In genomic region chr2:42113427-42113826, GRCh38 we compare ENCODE assay signal across 22 cellular contexts.
"Had no signal": no experiment of that assay in that cellular context is flagged by ENCODE, and none has a peak within 500 bp of the region (broad histone marks: within the 10 kb centered on the region; RNA-seq: fewer than 3 reads in every experiment).

No MANE protein-coding gene starts in this region.

- H3K4me3 Mint-ChIP-seq: activated CD4-positive, alpha-beta memory T cell treated with anti-CD3 and anti-CD28 coated beads, Interleukin-2, amount 10 ng/mL, durations not matched to agents 7 days and 5 days; activated CD4-positive, alpha-beta T cell treated with anti-CD3 and anti-CD28 coated beads for 36 hours; activated naive CD8-positive, alpha-beta T cell treated with anti-CD3 and anti-CD28 coated beads, Interleukin-2, amount 10 ng/mL, durations not matched to agents 7 days and 5 days; T-helper 17 cell had no signal

- H3K36me3 ChIP-seq: adrenal gland, breast epithelium had no signal

- ATAC-seq: activated CD4-positive, alpha-beta T cell treated with anti-CD3 and anti-CD28 coated beads for 36 hours; T-helper 17 cell had no signal

- H3K27ac ChIP-seq: adrenal gland, breast epithelium, VCaP had no signal

- DNase-seq: activated CD4-positive, alpha-beta memory T cell treated with anti-CD3 and anti-CD28 coated beads, Interleukin-2, amount 10 ng/mL, durations not matched to agents 7 days and 5 days; activated CD4-positive, alpha-beta T cell treated with anti-CD3 and anti-CD28 coated beads for 36 hours; activated CD4-positive, alpha-beta T cell treated with anti-CD3 and anti-CD28 coated beads, Interleukin-2, amount 50 U/mL, for 1 hour; activated CD8-positive, alpha-beta memory T cell treated with anti-CD3 and anti-CD28 coated beads, Interleukin-2, amount 50 U/mL, for 4 hours; activated naive CD4-positive, alpha-beta T cell treated with anti-CD3 and anti-CD28 coated beads, Interleukin-2, amount 50 U/mL, for 16 hours; activated naive CD8-positive, alpha-beta T cell treated with anti-CD3 and anti-CD28 coated beads, Interleukin-2, amount 10 ng/mL, durations not matched to agents 7 days and 5 days; activated T-cell treated with anti-CD3 and anti-CD28 coated beads, Interleukin-2, amount 50 U/mL, for 1 hour; adrenal gland; anterior cingulate cortex; central memory CD4-positive, alpha-beta T cell; Kasumi-1; KBM-7; NCI-H1105; NCI-H1436; NCI-H1694 treated with DMSO at 0.1 percent for 48 hours; NCI-H2029 treated with DMSO at 0.1 percent for 48 hours; NCI-H524; SIG-M5; T-helper 17 cell; T-helper 9 cell had no signal

- H3K27me3 ChIP-seq: adrenal gland, breast epithelium had no signal

- H3K27me3 Mint-ChIP-seq: activated CD4-positive, alpha-beta memory T cell treated with anti-CD3 and anti-CD28 coated beads, Interleukin-2, amount 10 ng/mL, durations not matched to agents 7 days and 5 days; activated CD4-positive, alpha-beta T cell treated with anti-CD3 and anti-CD28 coated beads for 36 hours; T-helper 17 cell had no signal

- H3K9me3 ChIP-seq: adrenal gland, breast epithelium had no signal

- H3K9me3 Mint-ChIP-seq: activated CD4-positive, alpha-beta memory T cell treated with anti-CD3 and anti-CD28 coated beads, Interleukin-2, amount 10 ng/mL, durations not matched to agents 7 days and 5 days; activated naive CD8-positive, alpha-beta T cell treated with anti-CD3 and anti-CD28 coated beads, Interleukin-2, amount 10 ng/mL, durations not matched to agents 7 days and 5 days had no signal

- H3K27ac Mint-ChIP-seq: activated CD4-positive, alpha-beta memory T cell treated with anti-CD3 and anti-CD28 coated beads, Interleukin-2, amount 10 ng/mL, durations not matched to agents 7 days and 5 days; activated naive CD8-positive, alpha-beta T cell treated with anti-CD3 and anti-CD28 coated beads, Interleukin-2, amount 10 ng/mL, durations not matched to agents 7 days and 5 days had no signal

- H3K4me3 ChIP-seq: adrenal gland, breast epithelium had no signal
